ENCODE assay signal across 10 cellular contexts in the genomic region with DNA sequence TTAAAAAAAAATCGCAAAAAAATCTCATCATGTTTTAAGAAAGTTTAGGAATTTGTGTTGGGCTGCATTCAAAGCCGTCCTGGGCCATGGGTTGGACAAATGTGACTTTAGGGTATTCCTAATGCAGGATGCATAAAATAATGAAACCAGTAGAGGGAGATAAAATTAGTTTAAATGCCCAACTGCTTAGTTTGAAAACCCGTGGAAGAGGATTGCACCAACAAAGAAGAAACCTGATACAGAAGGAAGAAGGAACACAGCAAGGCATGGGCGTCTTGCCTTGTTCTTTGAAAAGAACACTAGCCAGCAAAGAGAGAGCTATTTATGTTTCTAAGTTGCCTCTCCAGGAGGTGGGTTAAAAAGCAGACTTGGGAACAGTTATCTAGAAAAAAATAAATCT. TPM values are rescaled to one million over a fixed set of nuclear protein-coding genes. Genes with fewer than 3 reads are reported as not detected.
A peak's percentile ranks its signal among the peaks of the same experiment; 100 is the strongest.
DNase-seq lines count a peak whose midpoint lies in the region; ATAC-seq and TF ChIP-seq lines count a peak whose summit lies in the region.
"Had no signal": no experiment of that assay in that cellular context is flagged by ENCODE, and none has a peak within 500 bp of the region (broad histone marks: within the 10 kb centered on the region; RNA-seq: fewer than 3 reads in every experiment).

No MANE protein-coding gene starts in this region.

- H3K4me3 ChIP-seq in HFF-Myc (replicated peaks; ENCODE audit: low read depth, low read length): no peak overlapping the region
- H3K4me3 ChIP-seq: GM12878 had no signal

- intact Hi-C loops in Right ventricle myocardium inferior (cut with DNase I): no loop called here

- no peaks in the 10 kb centered on the region for H3K27me3 Mint-ChIP-seq in activated CD8-positive, alpha-beta T cell treated with anti-CD3 and anti-CD28 coated beads, Interleukin-2, amount 10 ng/mL, durations not matched to agents 7 days and 5 days (ENCODE audit: low read depth)

- no peaks in the 10 kb centered on the region for H3K9me3 Mint-ChIP-seq in activated CD8-positive, alpha-beta T cell treated with anti-CD3 and anti-CD28 coated beads, Interleukin-2, amount 10 ng/mL, durations not matched to agents 7 days and 5 days (ENCODE audit: insufficient read depth)

- no peak overlapping the region for H3K4me3 Mint-ChIP-seq in activated CD8-positive, alpha-beta T cell treated with anti-CD3 and anti-CD28 coated beads, Interleukin-2, amount 10 ng/mL, durations not matched to agents 7 days and 5 days

- CTCF ChIA-PET in activated CD8-positive, alpha-beta T cell treated with anti-CD3 and anti-CD28 coated beads, Interleukin-2, amount 10 ng/mL, durations not matched to agents 7 days and 5 days (lab: Charles Lee): no interaction called here

- peaks cover 2% of the 10 kb centered on the region for H3K36me3 Mint-ChIP-seq in activated CD8-positive, alpha-beta T cell treated with anti-CD3 and anti-CD28 coated beads, Interleukin-2, amount 10 ng/mL, durations not matched to agents 7 days and 5 days (ENCODE audit: low read depth)

- peak; percentile 16 for TF ChIP-seq CTCF in HFF-Myc (IDR thresholded peaks at IDR 0.05; ENCODE audit: low read depth, low read length, missing control alignments)

- ATAC-seq in Right ventricle myocardium inferior (no peak), GM21526 (IDR thresholded peaks at IDR 0.05; ENCODE audit: low FRiP score, unreplicated experiment) (no peak)
- no peak for ATAC-seq in activated CD8-positive, alpha-beta T cell treated with anti-CD3 and anti-CD28 coated beads, Interleukin-2, amount 10 ng/mL, durations not matched to agents 7 days and 5 days
- ATAC-seq: GM12878 had no signal

- DNase-seq in Ammon's horn (ENCODE audit: low spot score) (peak; percentile 30), HFF-Myc (ENCODE audit: extremely low read depth, low read depth) (peak; percentile 47), SKM-1 treated with dmso at 0.1 percent for 144 hours (lab: John Stamatoyannopoulos, UW; ENCODE audit: unreplicated experiment) (peak; percentile 22), iPS-NIHi7 (ENCODE audit: extremely low spot score) (peak; percentile 22), Right ventricle myocardium inferior (ENCODE audit: missing footprints) (no peak), UCSD-AML1 (lab: John Stamatoyannopoulos, UW; ENCODE audit: unreplicated experiment) (no peak)
- no peak for DNase-seq in activated CD8-positive, alpha-beta T cell treated with anti-CD3 and anti-CD28 coated beads, Interleukin-2, amount 10 ng/mL, durations not matched to agents 7 days and 5 days
- DNase-seq: central memory CD4-positive, alpha-beta T cell had no signal

- H3K4me1 Mint-ChIP-seq in activated CD8-positive, alpha-beta T cell treated with anti-CD3 and anti-CD28 coated beads, Interleukin-2, amount 10 ng/mL, durations not matched to agents 7 days and 5 days (ENCODE audit: low read depth): no peaks in the 10 kb centered on the region

- H3K27ac Mint-ChIP-seq in activated CD8-positive, alpha-beta T cell treated with anti-CD3 and anti-CD28 coated beads, Interleukin-2, amount 10 ng/mL, durations not matched to agents 7 days and 5 days: no peak overlapping the region

- POLR2A ChIA-PET in activated CD8-positive, alpha-beta T cell treated with anti-CD3 and anti-CD28 coated beads, Interleukin-2, amount 10 ng/mL, durations not matched to agents 7 days and 5 days (lab: Charles Lee): no interaction called here

RNA-seq across cellular contexts. Expression of a gene that starts 37.9 kb away (rescaled TPM):
- 11.7 TPM for total RNA-seq in Right ventricle myocardium inferior
- 10 to 100 TPM; 25.3 to 27.5 TPM for total RNA-seq in activated CD8-positive, alpha-beta T cell treated with anti-CD3 and anti-CD28 coated beads, Interleukin-2, amount 10 ng/mL, durations not matched to agents 7 days and 5 days

RNA-seq across cellular contexts. Expression of a gene that starts 38.1 kb away (rescaled TPM):
- 15.9 TPM for total RNA-seq in Right ventricle myocardium inferior
- total RNA-seq in activated CD8-positive, alpha-beta T cell treated with anti-CD3 and anti-CD28 coated beads, Interleukin-2, amount 10 ng/mL, durations not matched to agents 7 days and 5 days: 10 to 100 TPM; 19.8 to 21.1 TPM

Comparison
In these comparisons a context has a peak if more than half of its experiments do, and no peak if none do; other contexts are left out.
1. DNase-seq: peak in Ammon's horn (single experiment), HFF-Myc (single experiment), SKM-1 treated with dmso at 0.1 percent for 144 hours (single experiment) and iPS-NIHi7 (single experiment); none in Right ventricle myocardium inferior (single experiment), activated CD8-positive, alpha-beta T cell treated with anti-CD3 and anti-CD28 coated beads, Interleukin-2, amount 10 ng/mL, durations not matched to agents 7 days and 5 days (single experiment) and UCSD-AML1 (single experiment).